11 cellular contexts compared by ENCODE assay signal in the genomic region with DNA sequence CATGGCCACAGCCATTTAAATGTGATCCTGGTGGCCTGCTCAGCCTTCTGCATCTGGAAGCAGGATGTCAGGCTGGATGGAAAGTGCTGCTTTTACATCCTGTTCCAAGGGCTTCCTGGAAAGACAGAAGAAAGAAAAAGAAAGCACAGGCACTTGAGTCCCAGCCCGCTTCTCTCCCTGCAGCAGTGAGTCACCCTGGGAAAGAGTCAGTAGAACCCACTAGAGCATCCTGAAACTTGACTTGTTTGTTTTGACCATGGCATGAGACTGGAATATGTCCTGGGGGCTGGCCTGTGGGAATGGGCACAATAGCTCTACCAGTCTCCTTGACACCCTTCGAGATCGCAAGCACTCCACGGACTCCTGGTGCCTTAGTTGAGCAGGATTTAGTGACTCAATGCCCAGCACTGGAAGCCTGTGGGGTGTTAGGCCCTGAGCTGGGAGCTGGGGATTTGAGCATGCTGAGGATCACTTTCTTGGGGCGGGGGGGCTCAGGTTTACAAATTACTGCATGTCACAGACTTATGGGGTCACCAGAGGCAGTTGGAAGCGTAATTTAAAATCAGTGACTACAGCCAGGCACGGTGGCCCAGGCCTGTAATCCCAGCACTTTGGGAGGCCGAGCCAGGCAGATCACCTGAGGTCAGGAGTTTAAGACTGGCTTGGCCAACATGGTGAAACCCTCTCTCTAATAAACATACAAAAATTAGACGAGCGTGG. TPM values are rescaled to one million over a fixed set of nuclear protein-coding genes. Genes with fewer than 3 reads are reported as not detected.
DNase-seq lines count a peak whose midpoint lies in the region; ATAC-seq and TF ChIP-seq lines count a peak whose summit lies in the region.
"Had no signal": no experiment of that assay in that cellular context is flagged by ENCODE, and none has a peak within 500 bp of the region (broad histone marks: within the 10 kb centered on the region; RNA-seq: fewer than 3 reads in every experiment).

No MANE protein-coding gene starts in this region.

- POLR2A ChIA-PET in MCF 10A (lab: Yijun Ruan, JAX): interaction anchor here (1.3 to 1.5 kb wide), 2 partner anchors 10 to 16 kb away, joined by 3 read pairs; no protein-coding TSS in a partner anchor

- TF ChIP-seq CTCF in breast epithelium (IDR thresholded peaks at IDR 0.05) (no peak), MCF 10A (IDR thresholded peaks at IDR 0.05; ENCODE audit: unreplicated experiment) (no peak)

- no peaks in the 10 kb centered on the region for H3K4me1 Mint-ChIP-seq in MCF 10A (ENCODE audit: insufficient read depth, unreplicated experiment)

- H3K4me1 ChIP-seq in breast epithelium: peaks cover 0 to 10% of the 10 kb centered on the region in 2 donors
- no peaks in the 10 kb centered on the region for H3K4me1 ChIP-seq in aorta (ENCODE audit: control insufficient read depth in 1 of 2, insufficient read depth in 2 of 2, low read length in 2 of 2)

- no TSS peak for BruUV-seq in MCF 10A (replicated peaks; lab: Mats Ljungman, UMichigan)

- ATAC-seq in aorta (ENCODE audit: low FRiP score) (peak; percentile 74), HG03571 (IDR thresholded peaks at IDR 0.05; ENCODE audit: unreplicated experiment) (no peak)

- no peak for DNase-seq in breast epithelium (ENCODE audit: low spot score in 2 of 2)
- no peak for DNase-seq in MCF 10A (ENCODE audit: unreplicated experiment)
- DNase-seq in kidney glomerular epithelial cell (lab: John Stamatoyannopoulos, UW): peak; percentile 60
- no peak for DNase-seq in aorta
- DNase-seq in stimulated activated naive CD4-positive, alpha-beta T cell (lab: John Stamatoyannopoulos, UW): no peak
- DNase-seq in RPMI8226: no peak
- DNase-seq: NCI-H1092 treated with DMSO at 0.1 percent for 48 hours; NCI-H526 treated with DMSO at 0.1 percent for 48 hours; stimulated activated naive CD4-positive, alpha-beta T cell treated with Interleukin-2 at 50 U/mL for 16 hours had no signal

- H3K27ac ChIP-seq in breast epithelium (peak overlapping the region; percentile 77 to 84), cingulate gyrus (ENCODE audit: low read depth, low read length) (peak overlapping the region; percentile 29), aorta (ENCODE audit: low read depth in 1 of 2, low read length in 2 of 2) (no peak overlapping the region)

- H3K27me3 Mint-ChIP-seq in MCF 10A (ENCODE audit: insufficient read depth, unreplicated experiment): peaks cover 2% of the 10 kb centered on the region

- no peak for TF ChIP-seq POLR2A in breast epithelium (IDR thresholded peaks at IDR 0.05)

- H3K9me3 ChIP-seq in breast epithelium: no peaks in the 10 kb centered on the region
- no peaks in the 10 kb centered on the region for H3K9me3 ChIP-seq in aorta (ENCODE audit: control insufficient read depth, low read length)

- no peak overlapping the region for H3K27ac Mint-ChIP-seq in MCF 10A (ENCODE audit: low read depth, unreplicated experiment)

- H3K4me3 Mint-ChIP-seq in MCF 10A (ENCODE audit: unreplicated experiment): no peak overlapping the region

- H3K4me3 ChIP-seq in breast epithelium (no peak overlapping the region), aorta (ENCODE audit: low read length in 2 of 2) (no peak overlapping the region)

- peaks cover 7% of the 10 kb centered on the region for H3K36me3 Mint-ChIP-seq in MCF 10A (ENCODE audit: insufficient read depth, unreplicated experiment)

- CTCF ChIA-PET in MCF 10A (lab: Yijun Ruan, JAX): interaction anchor here (1.1 kb wide), 1 partner anchor 16 kb away, joined by 3 read pairs; no protein-coding TSS in a partner anchor

- intact Hi-C loops in breast epithelium (cut with DNase I; ENCODE audit: low total_unique reads) (no loop called here), MCF 10A (cut with micrococcal nuclease) (no loop called here), aorta (cut with DNase I) (no loop called here)

- H3K27me3 ChIP-seq in breast epithelium: no peaks in the 10 kb centered on the region
- H3K27me3 ChIP-seq in aorta (ENCODE audit: control insufficient read depth in 1 of 2, insufficient read depth in 2 of 2, low read length in 1 of 2): no peaks in the 10 kb centered on the region

- no peaks in the 10 kb centered on the region for H3K9me3 Mint-ChIP-seq in MCF 10A (ENCODE audit: unreplicated experiment)

- H3K36me3 ChIP-seq in breast epithelium: no peaks in the 10 kb centered on the region
- H3K36me3 ChIP-seq in aorta (ENCODE audit: control insufficient read depth in 1 of 2, insufficient read depth in 2 of 2, low read length in 1 of 2): no peaks in the 10 kb centered on the region

- WGBS in aorta, 2 donors: 92% methylated on average over 10 of the region's 10 CpGs

RNA-seq across cellular contexts. Expression of gene GNA13, which starts 22.1 kb away (rescaled TPM):
- total RNA-seq in breast epithelium: 10 to 100 TPM; 42.9 to 74.6 (median 47.8) TPM
- total RNA-seq in MCF 10A (2022): 32.1 and 33.2 TPM in 2 replicates
- total RNA-seq in aorta: 10 to 100 TPM; 42.2 to 45.5 TPM
- 10 to 100 TPM; 13.6 to 26.5 TPM for polyA plus RNA-seq in aorta

RNA-seq across cellular contexts. Expression of gene RGS9, which starts 58.6 kb away (rescaled TPM):
- 1 to 10 TPM; 1.6 to 6.9 (median 5.0) TPM for total RNA-seq in breast epithelium
- total RNA-seq in MCF 10A (2022): 0.49 and 0.61 TPM in 2 replicates
- 1 to 10 TPM; 3.0 to 7.1 TPM for total RNA-seq in aorta
- 1 to 10 TPM in 1 of 2 donors, under 1 TPM in 1; 0.75 to 1.5 TPM for polyA plus RNA-seq in aorta

Comparison
In these comparisons a context has a peak if more than half of its experiments do, and no peak if none do; other contexts are left out.
1. H3K27ac ChIP-seq: peak in breast epithelium (2 of 2) and cingulate gyrus (single experiment); none in aorta (0 of 2).